In the genomic region with DNA sequence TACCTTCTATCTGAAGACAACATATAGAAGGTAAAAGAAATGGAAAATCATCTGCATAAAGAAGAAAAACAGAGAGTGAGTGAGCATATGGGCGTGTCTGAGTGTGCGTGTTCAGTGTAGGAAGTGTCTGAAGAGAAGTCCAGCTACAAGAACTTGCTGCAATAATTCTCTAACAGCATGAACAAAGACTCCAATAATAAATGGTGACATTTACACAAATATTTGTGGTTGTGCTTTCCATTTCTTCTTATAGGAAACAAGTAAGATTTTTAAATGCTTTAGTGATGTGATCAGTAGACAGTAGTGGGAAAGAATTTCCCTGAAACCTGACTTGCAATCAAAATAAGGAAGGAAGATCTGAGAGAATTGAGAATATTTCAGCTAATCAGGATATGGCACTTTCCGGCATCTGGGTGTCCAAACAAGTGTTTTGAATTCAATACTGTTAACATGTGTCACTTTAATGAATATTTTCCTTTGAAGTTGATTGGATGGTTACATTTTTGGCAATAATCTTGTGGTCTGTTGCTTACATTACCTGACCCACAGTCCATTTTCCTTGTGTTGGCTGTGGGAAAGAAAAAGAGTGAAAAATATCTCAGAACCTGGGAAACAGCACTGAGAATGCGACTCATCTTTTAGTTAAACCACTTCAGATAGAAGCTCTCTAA, we compare ENCODE assay signal across 11 cellular contexts.
DNase-seq lines count a peak whose midpoint lies in the region; ATAC-seq, FAIRE-seq and TF ChIP-seq lines count a peak whose summit lies in the region.
"Had no signal": no experiment of that assay in that cellular context is flagged by ENCODE, and none has a peak within 500 bp of the region (broad histone marks: within the 10 kb centered on the region; RNA-seq: fewer than 3 reads in every experiment).

No MANE protein-coding gene starts in this region.

- H3K4me1 Mint-ChIP-seq in Caco-2 (ENCODE audit: low read depth, unreplicated experiment) (peaks cover 25% of the 10 kb centered on the region), progenitor cell of endocrine pancreas (ENCODE audit: low read depth) (peaks cover 16% of the 10 kb centered on the region)

- H3K27me3 Mint-ChIP-seq in Caco-2 (ENCODE audit: insufficient read depth, unreplicated experiment) (no peaks in the 10 kb centered on the region), progenitor cell of endocrine pancreas (no peaks in the 10 kb centered on the region)

- H3K9me3 ChIP-seq in Caco-2 = no peaks in the 10 kb centered on the region
- peaks cover 3% of the 10 kb centered on the region; the same call in 1 of the 2 replicates for H3K9me3 ChIP-seq in Panc1 (ENCODE audit: control insufficient read depth, insufficient read depth, low read depth, low read length)
- no peaks in the 10 kb centered on the region for H3K9me3 ChIP-seq in pancreas

- peaks cover 38% of the 10 kb centered on the region for H3K4me1 ChIP-seq in Caco-2
- peaks cover 21% of the 10 kb centered on the region; the same call in 1 of the 2 replicates for H3K4me1 ChIP-seq in Panc1 (ENCODE audit: control insufficient read depth, insufficient read depth, low read length)
- no peaks in the 10 kb centered on the region for H3K4me1 ChIP-seq in pancreas

- H3K4me3 Mint-ChIP-seq in Caco-2 (ENCODE audit: unreplicated experiment) (peak overlapping the region; percentile 10), progenitor cell of endocrine pancreas (ENCODE audit: low read depth) (no peak overlapping the region)
- H3K4me3 Mint-ChIP-seq: neural crest cell had no signal

- ATAC-seq in Panc1 = peak; percentile 62
- ATAC-seq in pancreas = peak in 3 of 4 donors; percentile 55 to 79 (median 73)

- H3K27me3 ChIP-seq in Caco-2 (replicated peaks; ENCODE audit: control insufficient read depth, insufficient read depth, low read length) = no peaks in the 10 kb centered on the region
- H3K27me3 ChIP-seq in Panc1 (ENCODE audit: control insufficient read depth, insufficient read depth, low read length) = no peaks in the 10 kb centered on the region
- H3K27me3 ChIP-seq in pancreas = no peaks in the 10 kb centered on the region

- H3K36me3 ChIP-seq in Caco-2 (ENCODE audit: control insufficient read depth, insufficient read depth, low read length) = no peaks in the 10 kb centered on the region
- no peaks in the 10 kb centered on the region for H3K36me3 ChIP-seq in Panc1 (ENCODE audit: control insufficient read depth, insufficient read depth, low read length)
- H3K36me3 ChIP-seq in pancreas = no peaks in the 10 kb centered on the region

- TF ChIP-seq CTCF in Caco-2 (IDR thresholded peaks at IDR 0.05; ENCODE audit: insufficient read depth in 1 of 2, low read depth in 1 of 2, low read length in 1 of 2, severe bottlenecking in 1 of 2, unreplicated experiment in 1 of 2) = no peak
- no peak for TF ChIP-seq CTCF in Panc1 (IDR thresholded peaks at IDR 0.05)
- TF ChIP-seq CTCF in pancreas (IDR thresholded peaks at IDR 0.05) = no peak
- no peak for TF ChIP-seq CTCF in progenitor cell of endocrine pancreas (IDR thresholded peaks at IDR 0.05; ENCODE audit: unreplicated experiment)

- H3K9me3 Mint-ChIP-seq in Caco-2 (ENCODE audit: unreplicated experiment) (peaks cover 18% of the 10 kb centered on the region), progenitor cell of endocrine pancreas (ENCODE audit: low read depth) (no peaks in the 10 kb centered on the region)

- peak overlapping the region; percentile 86 for H3K27ac ChIP-seq in Panc1 (ENCODE audit: low read length)
- H3K27ac ChIP-seq in pancreas = peak overlapping the region in 3 of 4 donors; percentile 4 to 61 (median 57)

- BruUV-seq in Caco-2 (replicated peaks; lab: Mats Ljungman, UMichigan) (no TSS peak), Panc1 (replicated peaks; lab: Mats Ljungman, UMichigan) (no TSS peak)

- in situ Hi-C loops in Panc1 (cut with HindIII; ENCODE audit: low pct_unique_long_range_greater_than_20kb, low sequenced_read_pairs) = no loop called here

- POLR2A ChIA-PET in Caco-2 (lab: Charles Lee) = no interaction called here
- POLR2A ChIA-PET in Panc1 (lab: Charles Lee) = interaction anchor here (0.6 kb wide), 1 partner anchor 105 kb away, joined by 3 read pairs; no protein-coding TSS in a partner anchor

- FAIRE-seq in pancreas (lab: Jason Lieb, UNC) = no peak
- FAIRE-seq: G401.6 had no signal

- intact Hi-C loops in Caco-2 (cut with micrococcal nuclease; ENCODE audit: unreplicated experiment) (no loop called here), Panc1 (cut with micrococcal nuclease; ENCODE audit: unreplicated experiment) (no loop called here), pancreas (cut with DNase I) (loop anchor here in 1 of 3 donors (5.0 kb wide), 1 partner anchor 78 kb away; no protein-coding TSS in a partner anchor)

- H3K36me3 Mint-ChIP-seq in Caco-2 (ENCODE audit: insufficient read depth, unreplicated experiment) (no peaks in the 10 kb centered on the region), progenitor cell of endocrine pancreas (ENCODE audit: insufficient read depth) (no peaks in the 10 kb centered on the region)

- DNase-seq in Caco-2 = no peak
- DNase-seq in Panc1 (ENCODE audit: low read depth, low spot score) = no peak
- peak; percentile 87 for DNase-seq in fibroblast of gingiva (ENCODE audit: low read depth)
- no peak for DNase-seq in pancreas
- no peak for DNase-seq in T-helper 1 cell
- DNase-seq in cerebellum (ENCODE audit: low spot score) = no peak
- DNase-seq in progenitor cell of endocrine pancreas (ENCODE audit: low spot score, unreplicated experiment) = no peak
- no peak for DNase-seq in iPS-NIHi7 (ENCODE audit: extremely low spot score)
- DNase-seq: NCI-H446 treated with DMSO at 0.1 percent for 48 hours had no signal

- CTCF ChIA-PET in Caco-2 (lab: Charles Lee) (interaction anchor here (0.6 kb wide), 1 partner anchor 134 kb away, joined by 7 read pairs; no protein-coding TSS in a partner anchor), Panc1 (lab: Charles Lee) (no interaction called here)

- WGBS in pancreas, 2 donors = 46 to 48% methylated on average over 4 of the region's 4 CpGs

- peak overlapping the region; percentile 25 for H3K27ac Mint-ChIP-seq in Caco-2 (ENCODE audit: unreplicated experiment)
- no peak overlapping the region for H3K27ac Mint-ChIP-seq in progenitor cell of endocrine pancreas

- no peak overlapping the region for H3K4me3 ChIP-seq in Caco-2 (ENCODE audit: low read depth, low read length)
- H3K4me3 ChIP-seq in Panc1 (ENCODE audit: low read depth in 2 of 2, low read length in 2 of 2) = peak overlapping the region; percentile 24 to 65
- peak overlapping the region in 1 of 4 donors; percentile 18 for H3K4me3 ChIP-seq in pancreas
